25 cellular contexts compared by ENCODE assay signal in genomic region chr4:18611008-18611407, GRCh38.
"Had no signal": no experiment of that assay in that cellular context is flagged by ENCODE, and none has a peak within 500 bp of the region (broad histone marks: within the 10 kb centered on the region; RNA-seq: fewer than 3 reads in every experiment).

No MANE protein-coding gene starts in this region.

- H3K27me3 Mint-ChIP-seq: activated B cell treated with CpG ODN at 0.5 μM for 24 hours; activated naive CD8-positive, alpha-beta T cell treated with anti-CD3 and anti-CD28 coated beads, Interleukin-2, amount 10 ng/mL, durations not matched to agents 7 days and 5 days had no signal

- DNase-seq: activated B cell treated with CpG ODN at 0.5 μM for 24 hours; activated CD4-positive, alpha-beta T cell treated with anti-CD3 and anti-CD28 coated beads for 48 hours; activated CD4-positive, alpha-beta T cell treated with anti-CD3 and anti-CD28 coated beads, Interleukin-2, amount 50 U/mL, for 4 hours; activated CD4-positive, CD25-positive, alpha-beta regulatory T cell treated with anti-CD3 and anti-CD28 coated beads, Interleukin-2, amount 50 U/mL, for 72 hours; activated CD8-positive, alpha-beta T cell treated with anti-CD3 and anti-CD28 coated beads, Interleukin-2, amount 10 ng/mL, durations not matched to agents 7 days and 5 days; activated gamma-delta T cell; activated naive CD4-positive, alpha-beta T cell treated with Interleukin-2 at 50 U/mL for 16 hours; activated naive CD8-positive, alpha-beta T cell treated with anti-CD3 and anti-CD28 coated beads, Interleukin-2, amount 10 ng/mL, durations not matched to agents 7 days and 5 days; activated T-cell treated with anti-CD3 and anti-CD28 coated beads, Interleukin-2, amount 50 U/mL, for 24 hours; amygdala; Karpas-422; KBM-7; NCI-H1092 treated with DMSO at 0.1 percent for 48 hours; NCI-H1417; NCI-H146; NCI-H187 treated with DMSO at 0.1 percent for 48 hours; NCI-H2081 treated with DMSO at 0.1 percent for 48 hours; NCI-H345; NCI-H524 treated with DMSO at 0.1 percent for 48 hours; Right ventricle myocardium superior had no signal

- H3K36me3 ChIP-seq: ascending aorta, cardiac muscle cell had no signal

- H3K36me3 Mint-ChIP-seq: activated naive CD4-positive, alpha-beta T cell treated with anti-CD3 and anti-CD28 coated beads, Interleukin-2, amount 50 U/mL, for 24 hours; activated naive CD8-positive, alpha-beta T cell treated with anti-CD3 and anti-CD28 coated beads, Interleukin-2, amount 10 ng/mL, durations not matched to agents 7 days and 5 days had no signal

- H3K9me3 ChIP-seq: ascending aorta had no signal

- H3K4me1 Mint-ChIP-seq: activated B cell treated with CpG ODN at 0.5 μM for 24 hours; activated naive CD4-positive, alpha-beta T cell treated with anti-CD3 and anti-CD28 coated beads, Interleukin-2, amount 50 U/mL, for 24 hours; activated naive CD8-positive, alpha-beta T cell treated with anti-CD3 and anti-CD28 coated beads, Interleukin-2, amount 10 ng/mL, durations not matched to agents 7 days and 5 days had no signal

- H3K27ac ChIP-seq: ascending aorta, cardiac muscle cell had no signal

- H3K4me3 Mint-ChIP-seq: activated B cell treated with CpG ODN at 0.5 μM for 24 hours; activated CD8-positive, alpha-beta T cell treated with anti-CD3 and anti-CD28 coated beads, Interleukin-2, amount 10 ng/mL, durations not matched to agents 7 days and 5 days; activated naive CD4-positive, alpha-beta T cell treated with anti-CD3 and anti-CD28 coated beads, Interleukin-2, amount 50 U/mL, for 24 hours; activated naive CD8-positive, alpha-beta T cell treated with anti-CD3 and anti-CD28 coated beads, Interleukin-2, amount 10 ng/mL, durations not matched to agents 7 days and 5 days; activated T-cell treated with anti-CD3 and anti-CD28 coated beads, Interleukin-2, amount 50 U/mL, for 24 hours; T-helper 2 cell treated with Interferon-gamma antibody and Interleukin-4, amounts not matched to agents 5 μg/mL and 100 μg/mL, for 36 hours had no signal

- H3K27ac Mint-ChIP-seq: activated B cell treated with CpG ODN at 0.5 μM for 24 hours; activated CD8-positive, alpha-beta T cell treated with anti-CD3 and anti-CD28 coated beads, Interleukin-2, amount 10 ng/mL, durations not matched to agents 7 days and 5 days; activated naive CD4-positive, alpha-beta T cell treated with anti-CD3 and anti-CD28 coated beads, Interleukin-2, amount 50 U/mL, for 24 hours; activated naive CD8-positive, alpha-beta T cell treated with anti-CD3 and anti-CD28 coated beads, Interleukin-2, amount 10 ng/mL, durations not matched to agents 7 days and 5 days; activated T-cell treated with anti-CD3 and anti-CD28 coated beads, Interleukin-2, amount 50 U/mL, for 24 hours; activated T-helper 2 cell treated with anti-CD3 and anti-CD28 coated beads, Interferon-gamma antibody, Interleukin-2, Interleukin-4, amounts not matched to agents 10 μg/mL and 5 μg/mL and 100 μg/mL, durations not matched to agents 14 hours and 24 hours and 36 hours; T-helper 2 cell treated with Interferon-gamma antibody and Interleukin-4, amounts not matched to agents 5 μg/mL and 100 μg/mL, for 36 hours had no signal

- H3K4me1 ChIP-seq: ascending aorta had no signal

- H3K4me3 ChIP-seq: ascending aorta, cardiac muscle cell had no signal

- H3K27me3 ChIP-seq: ascending aorta, cardiac muscle cell had no signal
